ENCODE assay signal across 20 cellular contexts in genomic region chr16:69118468-69118867, GRCh38.
"Had no signal": no experiment of that assay in that cellular context is flagged by ENCODE, and none has a peak within 500 bp of the region (broad histone marks: within the 10 kb centered on the region; RNA-seq: fewer than 3 reads in every experiment).

No MANE protein-coding gene starts in this region.

- DNase-seq: activated CD8-positive, alpha-beta memory T cell treated with anti-CD3 and anti-CD28 coated beads, Interleukin-2, amount 50 U/mL, for 48 hours; activated naive CD4-positive, alpha-beta T cell treated with Interleukin-2 at 50 U/mL for 16 hours; activated naive CD8-positive, alpha-beta T cell treated with anti-CD3 and anti-CD28 coated beads for 36 hours; activated T-cell treated with anti-CD3 and anti-CD28 coated beads, Interleukin-2, amount 50 U/mL, for 4 hours; colonic mucosa; esophagus squamous epithelium; gastrocnemius medialis; hippocampal formation; kidney glomerular epithelial cell; left ventricle myocardium inferior; midbrain; natural killer cell; psoas muscle; stimulated activated CD4-positive, alpha-beta T cell treated with anti-CD3 and anti-CD28 coated beads, Interleukin-12 subunit alpha, Interleukin-12 subunit beta, amount 100 ng/mL, for 4 hours; stimulated activated CD4-positive, alpha-beta T cell treated with anti-CD3 and anti-CD28 coated beads, Interleukin-4, amount 100 ng/mL, for 4 hours; T1000; thyroid gland had no signal

- H3K4me3 ChIP-seq: colonic mucosa, esophagus squamous epithelium, gastrocnemius medialis, left ventricle myocardium inferior, psoas muscle, right atrium auricular region, thyroid gland, upper lobe of right lung had no signal

- H3K9me3 ChIP-seq: colonic mucosa, esophagus squamous epithelium, gastrocnemius medialis, left ventricle myocardium inferior, psoas muscle, right atrium auricular region, thyroid gland, upper lobe of right lung had no signal

- H3K27me3 ChIP-seq: colonic mucosa, esophagus squamous epithelium, gastrocnemius medialis, right atrium auricular region, thyroid gland, upper lobe of right lung had no signal

- H3K4me1 ChIP-seq: colonic mucosa had no signal

- H3K27ac ChIP-seq: colonic mucosa, esophagus squamous epithelium, gastrocnemius medialis, psoas muscle, right atrium auricular region, upper lobe of right lung had no signal

- ATAC-seq: activated T-cell treated with anti-CD3 and anti-CD28 coated beads, Interleukin-2, amount 50 U/mL, for 4 hours; gastrocnemius medialis; natural killer cell; psoas muscle; upper lobe of right lung; WTC11 had no signal
